ENCODE assay signal across 25 cellular contexts in the genomic region with DNA sequence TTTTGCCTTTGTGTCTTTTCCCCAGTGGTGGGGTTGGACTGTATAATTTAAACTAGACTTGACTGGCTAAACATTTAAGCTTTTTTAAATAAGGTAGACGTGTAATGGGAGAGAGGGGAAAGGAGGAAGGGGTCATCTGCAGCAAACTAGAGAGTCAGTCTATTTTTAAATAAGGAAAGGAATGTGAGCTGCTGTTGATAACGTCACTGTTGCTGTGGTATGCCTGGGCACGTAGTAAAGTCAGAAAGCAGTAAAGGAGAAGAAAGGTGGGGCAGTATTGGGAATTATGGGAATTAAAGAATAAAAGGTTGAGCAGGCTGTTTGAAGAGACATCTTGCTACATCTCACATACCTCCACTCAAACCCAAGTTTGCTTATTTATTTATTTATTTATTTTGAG.
A peak's percentile ranks its signal among the peaks of the same experiment; 100 is the strongest.
DNase-seq lines count a peak whose midpoint lies in the region; ATAC-seq, FAIRE-seq and TF ChIP-seq lines count a peak whose summit lies in the region.
"Had no signal": no experiment of that assay in that cellular context is flagged by ENCODE, and none has a peak within 500 bp of the region (broad histone marks: within the 10 kb centered on the region; RNA-seq: fewer than 3 reads in every experiment).

No MANE protein-coding gene starts in this region.

- H3K27me3 ChIP-seq in astrocyte (ENCODE audit: insufficient read depth, low read length) (no peaks in the 10 kb centered on the region), cardiac muscle cell (no peaks in the 10 kb centered on the region), hepatocyte (no peaks in the 10 kb centered on the region), stomach smooth muscle (ENCODE audit: control insufficient read depth in 1 of 2, insufficient read depth in 2 of 2, low read length in 2 of 2) (no peaks in the 10 kb centered on the region)
- H3K27me3 ChIP-seq: MG63 had no signal

- H3K27ac Mint-ChIP-seq in astrocyte (ENCODE audit: unreplicated experiment), result peak overlapping the region; percentile 4
- H3K27ac Mint-ChIP-seq: CD4-positive, alpha-beta T cell had no signal

- H3K4me3 ChIP-seq in astrocyte (ENCODE audit: insufficient read depth, low read depth, low read length) (no peak overlapping the region), cardiac muscle cell (no peak overlapping the region), hepatocyte (no peak overlapping the region), stomach smooth muscle (ENCODE audit: low read length in 2 of 2) (no peak overlapping the region)
- H3K4me3 ChIP-seq: GM12878, K562, MG63 had no signal

- no peaks in the 10 kb centered on the region for H3K4me1 ChIP-seq in astrocyte (ENCODE audit: insufficient read depth, low read length)
- peaks cover 15% of the 10 kb centered on the region for H3K4me1 ChIP-seq in cardiac muscle cell (ENCODE audit: low read depth)
- no peaks in the 10 kb centered on the region for H3K4me1 ChIP-seq in hepatocyte (ENCODE audit: insufficient read depth)
- peaks cover 11% of the 10 kb centered on the region for H3K4me1 ChIP-seq in stomach smooth muscle (ENCODE audit: control insufficient read depth, insufficient read depth, low read length)

- H3K27ac ChIP-seq in astrocyte (ENCODE audit: low read depth, low read length), result no peak overlapping the region
- peak overlapping the region; percentile 91 for H3K27ac ChIP-seq in cardiac muscle cell
- peak overlapping the region; percentile 28 for H3K27ac ChIP-seq in hepatocyte
- H3K27ac ChIP-seq in stomach smooth muscle (ENCODE audit: low read length), result peak overlapping the region; percentile 2
- H3K27ac ChIP-seq: HL-60 had no signal

- H3K9me3 ChIP-seq in astrocyte (ENCODE audit: insufficient read depth, low read depth, low read length) (no peaks in the 10 kb centered on the region), cardiac muscle cell (ENCODE audit: low read depth) (no peaks in the 10 kb centered on the region), hepatocyte (ENCODE audit: low read depth) (no peaks in the 10 kb centered on the region), stomach smooth muscle (ENCODE audit: control insufficient read depth in 2 of 2, low read length in 2 of 2) (no peaks in the 10 kb centered on the region)
- H3K9me3 ChIP-seq: MG63 had no signal

- H3K36me3 ChIP-seq in astrocyte (ENCODE audit: insufficient read depth, low read length) (no peaks in the 10 kb centered on the region), cardiac muscle cell (no peaks in the 10 kb centered on the region), hepatocyte (replicated peaks; ENCODE audit: insufficient read depth, low read depth) (no peaks in the 10 kb centered on the region), stomach smooth muscle (ENCODE audit: control insufficient read depth in 2 of 2, insufficient read depth in 2 of 2, low read length in 2 of 2) (no peaks in the 10 kb centered on the region)
- H3K36me3 ChIP-seq: MG63 had no signal

- peaks cover 8% of the 10 kb centered on the region for H3K4me1 Mint-ChIP-seq in astrocyte (ENCODE audit: low read depth, unreplicated experiment)

- H3K4me2 ChIP-seq in astrocyte (ENCODE audit: low read length) (no peak overlapping the region), hepatocyte (no peak overlapping the region)

- H3K4me3 Mint-ChIP-seq in astrocyte (ENCODE audit: unreplicated experiment), result no peak overlapping the region
- H3K4me3 Mint-ChIP-seq: CD4-positive, alpha-beta T cell had no signal

- WGBS in hepatocyte (ENCODE audit: low lambda C conversion rate, missing lambda C conversion rate), result 24% methylated on average over 3 of the region's 3 CpGs

- no peak for FAIRE-seq in astrocyte (lab: Jason Lieb, UNC)
- FAIRE-seq: GM12878, HepG2, K562, RCC 7860 had no signal

- TF ChIP-seq CTCF in astrocyte (IDR thresholded peaks at IDR 0.05; ENCODE audit: insufficient read depth, low read depth, low read length), result no peak
- TF ChIP-seq CTCF in cardiac muscle cell (IDR thresholded peaks at IDR 0.05; ENCODE audit: low read depth, low read length), result no peak
- TF ChIP-seq CTCF in hepatocyte (IDR thresholded peaks at IDR 0.05; ENCODE audit: poor library complexity), result no peak

- no peaks in the 10 kb centered on the region for H3K79me2 ChIP-seq in astrocyte (ENCODE audit: insufficient read depth, low read length)
- no peaks in the 10 kb centered on the region for H3K79me2 ChIP-seq in hepatocyte

- H3K27me3 Mint-ChIP-seq in astrocyte (ENCODE audit: low read depth, unreplicated experiment), result peaks cover 4% of the 10 kb centered on the region

- ATAC-seq in HG02885 (IDR thresholded peaks at IDR 0.05; ENCODE audit: poor library complexity, unreplicated experiment), result no peak
- ATAC-seq: GM12878, HepG2, K562 had no signal

- H2AFZ ChIP-seq in astrocyte (ENCODE audit: low read depth, low read length) (no peak overlapping the region), hepatocyte (peak overlapping the region; percentile 5)

- no peaks in the 10 kb centered on the region for H4K20me1 ChIP-seq in astrocyte (ENCODE audit: insufficient read depth, low read length)
- H4K20me1 ChIP-seq in hepatocyte (ENCODE audit: insufficient read depth, poor library complexity, severe bottlenecking), result no peaks in the 10 kb centered on the region

- DNase-seq in astrocyte (ENCODE audit: low read depth), result no peak
- peak in 1 of 2 donors; percentile 65 for DNase-seq in cardiac muscle cell (ENCODE audit: low read depth in 1 of 2, low spot score in 1 of 2)
- no peak for DNase-seq in hepatocyte (ENCODE audit: low spot score)
- no peak for DNase-seq in activated naive CD4-positive, alpha-beta T cell (lab: John Stamatoyannopoulos, UW)
- DNase-seq in NCI-H82 (lab: John Stamatoyannopoulos, UW), result no peak
- DNase-seq: CD4-positive, alpha-beta T cell; COR-L47; DMS 273 treated with DMSO at 0.1 percent for 48 hours; DMS79 treated with DMSO at 0.1 percent for 48 hours; GOT3; HCEC 1CT; MG63; NCI-H1694 treated with DMSO at 0.1 percent for 48 hours; NCI-H2081 treated with DMSO at 0.1 percent for 48 hours; NCI-H2171 treated with DMSO at 0.1 percent for 48 hours; NCI-H524 treated with DMSO at 0.1 percent for 48 hours; OCI-M1; SHP77 treated with DMSO at 0.1 percent for 48 hours had no signal

- no peak overlapping the region for H3K9ac ChIP-seq in astrocyte (ENCODE audit: low read length)
- no peak overlapping the region for H3K9ac ChIP-seq in stomach smooth muscle (ENCODE audit: low read length in 2 of 2)

- H3K9me3 Mint-ChIP-seq in astrocyte (ENCODE audit: unreplicated experiment), result no peaks in the 10 kb centered on the region
- H3K9me3 Mint-ChIP-seq: CD4-positive, alpha-beta T cell had no signal

- H3K36me3 Mint-ChIP-seq in astrocyte (ENCODE audit: low read depth, unreplicated experiment), result no peaks in the 10 kb centered on the region

- H3K9me2 ChIP-seq in hepatocyte (replicated peaks; ENCODE audit: insufficient read depth), result no peaks in the 10 kb centered on the region
